In genomic region chr11:73217131-73217809, GRCh38 we compare ENCODE assay signal across 10 cellular contexts. TPM values are rescaled to one million over a fixed set of nuclear protein-coding genes. Genes with fewer than 3 reads are reported as not detected.
DNase-seq lines count a peak whose midpoint lies in the region; ATAC-seq and TF ChIP-seq lines count a peak whose summit lies in the region.
"Had no signal": no experiment of that assay in that cellular context is flagged by ENCODE, and none has a peak within 500 bp of the region (broad histone marks: within the 10 kb centered on the region; RNA-seq: fewer than 3 reads in every experiment).

No MANE protein-coding gene starts in this region.

- H3K27me3 ChIP-seq in PC-9 (ENCODE audit: insufficient read depth, low read depth) (no peaks in the 10 kb centered on the region), esophagus (ENCODE audit: control insufficient read depth in 1 of 2, insufficient read depth in 2 of 2, low read length in 2 of 2) (no peaks in the 10 kb centered on the region), neuronal stem cell (ENCODE audit: control insufficient read depth in 3 of 3, insufficient read depth in 3 of 3, low read depth in 1 of 3, low read length in 3 of 3) (peaks cover 0 to 79% (median 22%) of the 10 kb centered on the region in 3 experiments)

- H2BK120ac ChIP-seq in neuronal stem cell (ENCODE audit: low read depth, low read length), result no peak overlapping the region

- H3K36me3 Mint-ChIP-seq in CD14-positive monocyte, result peaks cover 9 to 29% of the 10 kb centered on the region in 2 donors
- H3K36me3 Mint-ChIP-seq: CD4-positive, CD25-positive, alpha-beta regulatory T cell had no signal

- POLR2A ChIA-PET in PC-9 (lab: Charles Lee; ENCODE audit: unreplicated experiment), result interaction anchor here (0.6 kb wide), 1 partner anchor 17 kb away, joined by 5 read pairs; no protein-coding TSS in a partner anchor

- no peak overlapping the region for H4K8ac ChIP-seq in neuronal stem cell (ENCODE audit: low read depth, low read length)

- peak overlapping the region; percentile 88 for H2BK15ac ChIP-seq in neuronal stem cell (ENCODE audit: low read length)

- peak overlapping the region; percentile 94 to 98 for H3K4me3 Mint-ChIP-seq in CD14-positive monocyte

- H3K27me3 Mint-ChIP-seq in CD14-positive monocyte (ENCODE audit: low read depth in 3 of 3), result peaks cover 0 to 2% (median 0%) of the 10 kb centered on the region in 3 donors

- peaks cover 5% of the 10 kb centered on the region; the same call in 1 of the 2 replicates for H3F3A ChIP-seq in PC-9 (ENCODE audit: insufficient read depth, low read depth)

- DNase-seq in CD14-positive monocyte (ENCODE audit: low spot score) (peak; percentile 38), PC-9 (no peak), neuronal stem cell (ENCODE audit: low spot score) (no peak), dedifferentiated amniotic fluid mesenchymal stem cell (ENCODE audit: extremely low spot score) (no peak), glomerular visceral epithelial cell (ENCODE audit: extremely low spot score) (no peak), NCI-H1930 (lab: John Stamatoyannopoulos, UW) (no peak)
- DNase-seq: stimulated activated CD4-positive, alpha-beta T cell treated with anti-CD3 and anti-CD28 coated beads, Interleukin-1b, Interleukin-23, amount 100 ng/mL, for 48 hours had no signal

- no peak overlapping the region for H4K91ac ChIP-seq in neuronal stem cell (ENCODE audit: low read depth, low read length, poor library complexity)

- peak overlapping the region; percentile 67 for H2BK5ac ChIP-seq in neuronal stem cell (ENCODE audit: low read length)

- WGBS in esophagus, 2 donors, result 66 to 67% methylated on average over 15 of the region's 15 CpGs
- WGBS in neuronal stem cell (ENCODE audit: extremely low coverage in 2 of 2, insufficient read length in 2 of 2, insufficient replicate concordance in 1 of 2), 2 donors, result no CpG with 5 or more reads among the region's 15 CpGs

- H2AFZ ChIP-seq in PC-9 (peak overlapping the region; percentile 76), neuronal stem cell (ENCODE audit: low read length) (no peak overlapping the region)

- H3K18ac ChIP-seq in neuronal stem cell (ENCODE audit: low read length), result peak overlapping the region; percentile 88

- H3K4me3 ChIP-seq in PC-9 (peak overlapping the region; percentile 69), esophagus (ENCODE audit: low read depth in 1 of 2, low read length in 2 of 2) (peak overlapping the region; percentile 67 to 73), neuronal stem cell (ENCODE audit: low read length in 2 of 2) (no peak overlapping the region)

- H3K9me3 ChIP-seq in PC-9 (ENCODE audit: insufficient read depth, low read depth) (no peaks in the 10 kb centered on the region), esophagus (ENCODE audit: control insufficient read depth in 2 of 2, insufficient read depth in 1 of 2, low read depth in 1 of 2, low read length in 1 of 2) (no peaks in the 10 kb centered on the region), neuronal stem cell (replicated peaks in 1 of 2; ENCODE audit: control insufficient read depth in 2 of 2, insufficient read depth in 1 of 2, low read depth in 1 of 2, low read length in 2 of 2) (peaks cover 0 to 3% of the 10 kb centered on the region in 2 donors)

- peaks cover 44% of the 10 kb centered on the region for H3K79me2 ChIP-seq in PC-9 (ENCODE audit: low read depth)

- TF ChIP-seq CTCF in CD14-positive monocyte (IDR thresholded peaks at IDR 0.05), result no peak
- TF ChIP-seq CTCF in PC-9 (conservative IDR thresholded peaks at IDR 0.05), result no peak

- no peak overlapping the region for H3K23ac ChIP-seq in neuronal stem cell (ENCODE audit: low read depth, low read length, poor library complexity)

- no peaks in the 10 kb centered on the region for H3K9me2 ChIP-seq in PC-9 (ENCODE audit: insufficient read depth)

- no peak overlapping the region for H3K4ac ChIP-seq in neuronal stem cell (ENCODE audit: low read length)

- no peak for ATAC-seq in HG03139 (IDR thresholded peaks at IDR 0.05; ENCODE audit: unreplicated experiment)

- CTCF ChIA-PET in PC-9 (lab: Charles Lee), result interaction anchor here (0.6 to 1.5 kb wide), 3 partner anchors 30 to 265 kb away, joined by 3 to 7 read pairs (median 4); no protein-coding TSS in a partner anchor

- no peaks in the 10 kb centered on the region for H3K9me3 Mint-ChIP-seq in CD14-positive monocyte
- H3K9me3 Mint-ChIP-seq: CD4-positive, CD25-positive, alpha-beta regulatory T cell had no signal

- BruUV-seq in PC-9 (replicated peaks; lab: Mats Ljungman, UMichigan), result TSS peak; percentile 63

- no peaks in the 10 kb centered on the region for H3K79me1 ChIP-seq in neuronal stem cell (ENCODE audit: low read depth, low read length)

- H3K4me1 ChIP-seq in PC-9 (replicated peaks; ENCODE audit: insufficient read depth) (peaks cover 51% of the 10 kb centered on the region), esophagus (ENCODE audit: control insufficient read depth in 2 of 2, insufficient read depth in 2 of 2, low read length in 1 of 2) (peaks cover 12 to 36% of the 10 kb centered on the region in 2 donors), neuronal stem cell (ENCODE audit: control insufficient read depth in 2 of 2, insufficient read depth in 1 of 2, low read depth in 1 of 2, low read length in 2 of 2) (peaks cover 17 to 22% of the 10 kb centered on the region in 2 donors)

- intact Hi-C loops in CD14-positive monocyte (cut with micrococcal nuclease), result loop anchor here in 1 of 2 donors (5.0 kb wide), 1 partner anchor 70 kb away; no protein-coding TSS in a partner anchor
- intact Hi-C loops in PC-9 (cut with micrococcal nuclease; ENCODE audit: unreplicated experiment), result no loop called here

- no peaks in the 10 kb centered on the region for H4K20me1 ChIP-seq in PC-9 (ENCODE audit: insufficient read depth)

- H3K36me3 ChIP-seq in PC-9 (ENCODE audit: low read depth), result no peaks in the 10 kb centered on the region; the same call in 1 of the 2 replicates
- peaks cover 0 to 2% of the 10 kb centered on the region in 2 donors for H3K36me3 ChIP-seq in esophagus (ENCODE audit: control insufficient read depth in 2 of 2, insufficient read depth in 2 of 2, low read length in 1 of 2)
- no peaks in the 10 kb centered on the region for H3K36me3 ChIP-seq in neuronal stem cell (replicated peaks in 1 of 2; ENCODE audit: control insufficient read depth in 2 of 2, insufficient read depth in 2 of 2, low read length in 2 of 2)

- H3K27ac Mint-ChIP-seq in CD14-positive monocyte, result peak overlapping the region; percentile 93 to 97 (median 96)
- H3K27ac Mint-ChIP-seq: CD4-positive, CD25-positive, alpha-beta regulatory T cell had no signal

- H3K9ac ChIP-seq in neuronal stem cell (ENCODE audit: low read depth, low read length, poor library complexity), result no peak overlapping the region

- no peak overlapping the region for H2BK12ac ChIP-seq in neuronal stem cell (ENCODE audit: low read length)

- peak overlapping the region; percentile 80 for H2AK5ac ChIP-seq in neuronal stem cell (ENCODE audit: low read depth, low read length)

- H3K4me2 ChIP-seq in PC-9 (peak overlapping the region; percentile 97), neuronal stem cell (ENCODE audit: insufficient read depth, low read length, poor library complexity, severe bottlenecking) (peak overlapping the region; percentile 97)

- H3K4me1 Mint-ChIP-seq in CD14-positive monocyte, result peaks cover 91% of the 10 kb centered on the region

- H3K27ac ChIP-seq in PC-9 (peak overlapping the region; percentile 46), esophagus (ENCODE audit: low read depth in 2 of 2, low read length in 1 of 2) (peak overlapping the region; percentile 82), neuronal stem cell (replicated peaks; ENCODE audit: low read length) (no peak overlapping the region)

- no peak overlapping the region for H3K14ac ChIP-seq in neuronal stem cell (ENCODE audit: low read length)

RNA-seq across cellular contexts. Expression of gene P2RY2, which starts 0.8 kb away (rescaled TPM):
- polyA plus RNA-seq in CD14-positive monocyte, result 10 to 100 TPM in 1 of 2 donors, 1 to 10 TPM in 1; 2.8 to 12.7 TPM
- 19.8 and 22.5 TPM in 2 replicates for total RNA-seq in PC-9 (2021)
- polyA plus RNA-seq in esophagus, result 10 to 100 TPM; 17.8 to 26.0 TPM
- 1.2 TPM for polyA plus RNA-seq in neuronal stem cell (2013, experiment 1 of 2)
- polyA plus RNA-seq in neuronal stem cell (2013, experiment 2 of 2), result 1.2 TPM
- total RNA-seq: CD4-positive, CD25-positive, alpha-beta regulatory T cell had no signal
- polyA plus RNA-seq: CD4-positive, CD25-positive, alpha-beta regulatory T cell had no signal

RNA-seq across cellular contexts. Expression of gene P2RY6, which starts 54.9 kb away (rescaled TPM):
- polyA plus RNA-seq in CD14-positive monocyte, result 1 to 10 TPM; 1.7 to 5.1 TPM
- 29.7 and 34.7 TPM in 2 replicates for total RNA-seq in PC-9 (2021)
- polyA plus RNA-seq in esophagus, result 1 to 10 TPM in 1 of 2 donors, under 1 TPM in 1; 0.71 to 1.7 TPM
- polyA plus RNA-seq in neuronal stem cell (2013, experiment 1 of 2), result 0.14 TPM
- polyA plus RNA-seq in neuronal stem cell (2013, experiment 2 of 2), result 0.17 TPM
- total RNA-seq: CD4-positive, CD25-positive, alpha-beta regulatory T cell had no signal
- polyA plus RNA-seq: CD4-positive, CD25-positive, alpha-beta regulatory T cell had no signal

Comparison
In these comparisons a context has a peak if more than half of its experiments do, and no peak if none do; other contexts are left out.
1. H3K4me3 ChIP-seq: peak in PC-9 (single experiment) and esophagus (2 of 2); none in neuronal stem cell (0 of 2).